ENCODE assay signal across 14 cellular contexts in the genomic region with DNA sequence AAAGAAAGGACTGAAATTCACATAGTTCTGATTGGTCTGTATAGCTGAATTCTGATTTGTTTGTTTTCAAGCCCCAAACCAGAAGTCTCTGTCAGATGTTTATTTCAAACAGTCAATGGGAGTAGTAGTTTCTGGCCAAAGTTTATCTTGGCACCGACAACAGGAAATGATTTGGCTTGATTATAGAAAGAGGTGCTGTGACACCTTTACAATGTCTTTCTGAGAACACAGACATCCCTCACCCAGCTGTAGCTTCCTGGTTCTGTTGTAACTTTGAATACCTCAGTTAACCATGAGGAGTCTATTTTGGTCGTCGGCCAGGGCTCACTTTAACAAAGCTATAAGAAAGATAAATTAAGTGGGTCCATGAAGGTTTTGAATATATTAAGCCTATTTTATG.
DNase-seq lines count a peak whose midpoint lies in the region; ATAC-seq and TF ChIP-seq lines count a peak whose summit lies in the region.
"Had no signal": no experiment of that assay in that cellular context is flagged by ENCODE, and none has a peak within 500 bp of the region (broad histone marks: within the 10 kb centered on the region; RNA-seq: fewer than 3 reads in every experiment).

No MANE protein-coding gene starts in this region.

- DNase-seq in COLO668 (lab: John Stamatoyannopoulos, UW; ENCODE audit: unreplicated experiment) (peak; percentile 10), LoVo (ENCODE audit: low spot score) (peak; percentile 45), OCI-LY7 (ENCODE audit: low spot score) (peak; percentile 1), glomerular endothelial cell (ENCODE audit: extremely low read depth, low read depth, low spot score) (peak; percentile 10), NCI-H187 treated with DMSO at 0.1 percent for 48 hours (lab: John Stamatoyannopoulos, UW) (no peak), NCI-H2227 (lab: John Stamatoyannopoulos, UW; ENCODE audit: unreplicated experiment) (no peak)
- DNase-seq: adrenal gland; SIG-M5; stimulated activated CD4-positive, alpha-beta T cell treated with anti-CD3 and anti-CD28 coated beads, Interleukin-1b, Interleukin-23, amount 100 ng/mL, for 48 hours; stimulated activated CD8-positive, alpha-beta memory T cell treated with anti-CD3 and anti-CD28 coated beads, Interleukin-4, amount 100 ng/mL, for 48 hours; T-helper 9 cell had no signal

- POLR2A ChIA-PET in OCI-LY7 (lab: Charles Lee): interaction anchor here (0.6 kb wide), 2 partner anchors 21 to 1531 kb away, joined by 3 to 6 read pairs; no protein-coding TSS in a partner anchor

- no peaks in the 10 kb centered on the region for H3K9me3 ChIP-seq in OCI-LY7 (ENCODE audit: low read length)
- H3K9me3 ChIP-seq: adrenal gland had no signal

- no peaks in the 10 kb centered on the region for H3K4me1 ChIP-seq in OCI-LY7 (ENCODE audit: insufficient read depth, low read length, poor library complexity, severe bottlenecking)
- H3K4me1 ChIP-seq: adrenal gland had no signal

- H3K4me3 ChIP-seq in OCI-LY7 (ENCODE audit: low read depth, low read length, poor library complexity, severe bottlenecking): no peak overlapping the region
- H3K4me3 ChIP-seq: adrenal gland had no signal

- H2AFZ ChIP-seq in OCI-LY7 (ENCODE audit: low read length): no peak overlapping the region

- no peaks in the 10 kb centered on the region for H3K79me2 ChIP-seq in OCI-LY7 (ENCODE audit: insufficient read depth, low read depth, low read length)

- no peak overlapping the region for H3K4me2 ChIP-seq in OCI-LY7 (ENCODE audit: low read length)
- H3K4me2 ChIP-seq: KMS-11 had no signal

- no peak for TF ChIP-seq CTCF in OCI-LY7 (conservative IDR thresholded peaks at IDR 0.05; ENCODE audit: low read length)

- no peaks in the 10 kb centered on the region for H3K36me3 ChIP-seq in OCI-LY7 (ENCODE audit: insufficient read depth, low read length)
- H3K36me3 ChIP-seq: adrenal gland had no signal

- no peaks in the 10 kb centered on the region for H4K20me1 ChIP-seq in OCI-LY7 (ENCODE audit: insufficient read depth, low read length)

- no peak overlapping the region for H3K27ac ChIP-seq in OCI-LY7 (ENCODE audit: low read depth, low read length, poor library complexity, severe bottlenecking)
- H3K27ac ChIP-seq: adrenal gland, KMS-11 had no signal

- ATAC-seq in HG03460 (IDR thresholded peaks at IDR 0.05; ENCODE audit: unreplicated experiment): no peak
- no peak for ATAC-seq in HG02973 (IDR thresholded peaks at IDR 0.05; ENCODE audit: unreplicated experiment)

- BruUV-seq in OCI-LY7 (replicated peaks; lab: Mats Ljungman, UMichigan): no TSS peak

- CTCF ChIA-PET in OCI-LY7 (lab: Charles Lee; ENCODE audit: unreplicated experiment): no interaction called here

- no peaks in the 10 kb centered on the region for H3K9me2 ChIP-seq in OCI-LY7 (ENCODE audit: insufficient read depth, low read length)

- intact Hi-C loops in OCI-LY7 (cut with micrococcal nuclease; ENCODE audit: unreplicated experiment): no loop called here

Comparison
In these comparisons a context has a peak if more than half of its experiments do, and no peak if none do; other contexts are left out.
1. DNase-seq: peak in COLO668 (single experiment), LoVo (single experiment), OCI-LY7 (single experiment) and glomerular endothelial cell (single experiment); none in NCI-H187 treated with DMSO at 0.1 percent for 48 hours (single experiment) and NCI-H2227 (single experiment).